Comparison of ENCODE assay signal across 8 cellular contexts in genomic region chr16:85460983-85461813, GRCh38.
DNase-seq lines count a peak whose midpoint lies in the region; ATAC-seq, FAIRE-seq and TF ChIP-seq lines count a peak whose summit lies in the region.

No MANE protein-coding gene starts in this region.

- H3K4me3 ChIP-seq in testis: peak overlapping the region in 1 of 2 donors; percentile 36

- no peak for TF ChIP-seq POLR2A in testis (IDR thresholded peaks at IDR 0.05)

- no peak for ATAC-seq in HG03520 (IDR thresholded peaks at IDR 0.05; ENCODE audit: unreplicated experiment)

- H3K4me1 ChIP-seq in testis: peaks cover 93% of the 10 kb centered on the region

- H3K9me3 ChIP-seq in testis: no peaks in the 10 kb centered on the region

- FAIRE-seq in urothelium cell line (lab: Jason Lieb, UNC): no peak

- DNase-seq in NCI-H187 (lab: John Stamatoyannopoulos, UW) (peak; percentile 45 to 47), NCI-H187 treated with DMSO at 0.1 percent for 48 hours (lab: John Stamatoyannopoulos, UW) (no peak), NOMO-1 treated with DMSO at 0.1 percent for 48 hours (lab: John Stamatoyannopoulos, UW; ENCODE audit: unreplicated experiment) (peak; percentile 54), hepatic stellate cell (ENCODE audit: low spot score) (peak; percentile 68), testis (no peak), urothelium cell line (ENCODE audit: low spot score) (no peak)
- no peak for DNase-seq in stimulated activated CD4-positive, alpha-beta T cell treated with anti-CD3 and anti-CD28 coated beads, Interleukin-4, amount 100 ng/mL, for 24 hours

- H3K36me3 ChIP-seq in testis (ENCODE audit: low read depth, missing control alignments): no peaks in the 10 kb centered on the region

- H3K27me3 ChIP-seq in testis: no peaks in the 10 kb centered on the region

- peak overlapping the region; percentile 52 to 58 for H3K27ac ChIP-seq in testis

- intact Hi-C loops in testis (cut with DNase I; ENCODE audit: low total_unique reads): no loop called here

- no peak for TF ChIP-seq CTCF in testis (IDR thresholded peaks at IDR 0.05)

- 29 to 38% methylated on average over 8 to 16 of the region's 16 CpGs for WGBS in testis, 2 donors

Comparison
In these comparisons a context has a peak if more than half of its experiments do, and no peak if none do; other contexts are left out.
1. DNase-seq: peak in NCI-H187 (2 of 2), NOMO-1 treated with DMSO at 0.1 percent for 48 hours (single experiment) and hepatic stellate cell (single experiment); none in NCI-H187 treated with DMSO at 0.1 percent for 48 hours (single experiment), testis (single experiment), urothelium cell line (single experiment) and stimulated activated CD4-positive, alpha-beta T cell treated with anti-CD3 and anti-CD28 coated beads, Interleukin-4, amount 100 ng/mL, for 24 hours (single experiment).